Comparison of ENCODE assay signal across 25 cellular contexts in the genomic region with DNA sequence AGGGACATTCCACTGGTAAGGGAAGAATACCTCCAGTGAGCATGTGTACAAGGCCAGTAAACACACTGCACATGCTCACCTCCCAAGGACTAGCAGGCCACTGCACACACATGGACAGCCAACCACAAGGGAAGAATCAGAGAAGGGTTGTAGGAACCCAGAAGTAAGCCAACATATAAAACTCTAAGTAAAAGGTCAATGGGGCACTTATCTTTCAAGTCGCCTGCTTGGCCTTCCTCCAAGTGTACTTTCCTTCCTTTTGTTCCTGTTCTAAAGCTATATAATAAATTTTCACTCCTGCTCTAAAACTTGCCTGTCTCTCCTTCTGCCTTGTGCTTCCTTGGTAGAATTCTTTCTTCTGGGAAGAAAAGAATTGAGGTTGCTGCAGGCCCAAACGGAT. TPM values are rescaled to one million over a fixed set of nuclear protein-coding genes. Genes with fewer than 3 reads are reported as not detected.
DNase-seq lines count a peak whose midpoint lies in the region; ATAC-seq, FAIRE-seq and TF ChIP-seq lines count a peak whose summit lies in the region.
"Had no signal": no experiment of that assay in that cellular context is flagged by ENCODE, and none has a peak within 500 bp of the region (broad histone marks: within the 10 kb centered on the region; RNA-seq: fewer than 3 reads in every experiment).

No MANE protein-coding gene starts in this region.

- H3K4me3 ChIP-seq in K562: no peak overlapping the region
- H3K4me3 ChIP-seq in lower lobe of right lung: no peak overlapping the region
- no peak overlapping the region for H3K4me3 ChIP-seq in upper lobe of right lung
- H3K4me3 ChIP-seq: GM12878, right atrium auricular region, tibial artery had no signal

- TF ChIP-seq POLR2A in K562 (conservative IDR thresholded peaks at IDR 0.05): no peak

- TF ChIP-seq EP300 in K562 (IDR thresholded peaks at IDR 0.05; ENCODE audit: low read length): no peak

- in situ Hi-C loops in K562 (cut with MboI): loop anchor here (10.0 kb wide), 1 partner anchor 720 kb away; no protein-coding TSS in a partner anchor

- no peaks in the 10 kb centered on the region; the same call in 1 of the 2 replicates for H3K9me3 ChIP-seq in K562 (replicated peaks; ENCODE audit: control insufficient read depth, insufficient read depth, low read depth, low read length)
- no peaks in the 10 kb centered on the region for H3K9me3 ChIP-seq in lower lobe of right lung
- no peaks in the 10 kb centered on the region for H3K9me3 ChIP-seq in upper lobe of right lung
- H3K9me3 ChIP-seq: right atrium auricular region, tibial artery had no signal

- H3K79me2 ChIP-seq in K562 (ENCODE audit: control insufficient read depth, insufficient read depth, low read length): no peaks in the 10 kb centered on the region

- no TSS peak for BruUV-seq in K562 (replicated peaks; lab: Mats Ljungman, UMichigan)

- POLR2A ChIA-PET in K562 (lab: Yijun Ruan, JAX): interaction anchor here (0.8 kb wide), 1 partner anchor 13 kb away, joined by 6 read pairs; no protein-coding TSS in a partner anchor

- peak overlapping the region; percentile 1; the same call in 1 of the 2 replicates for H2AFZ ChIP-seq in K562 (ENCODE audit: low read depth, low read length)

- H3K9ac ChIP-seq in K562 (ENCODE audit: insufficient read depth in 1 of 2, low read depth in 2 of 2, low read length in 2 of 2): peak overlapping the region in 1 of 2 experiments; percentile 1; a peak in 1 of 4 replicates

- H3K27ac ChIP-seq in K562 (ENCODE audit: extremely low read depth, low read depth, low read length) (peak overlapping the region; percentile 52; the same call in 2 of the 3 replicates), lower lobe of right lung (no peak overlapping the region), upper lobe of right lung (no peak overlapping the region)
- H3K27ac ChIP-seq: 22Rv1, right atrium auricular region, tibial artery had no signal

- no peaks in the 10 kb centered on the region for H3K9me1 ChIP-seq in K562 (ENCODE audit: control insufficient read depth, insufficient read depth, low read length)

- CTCF ChIA-PET in K562 (lab: Yijun Ruan, JAX; ENCODE audit: low intra/inter-chr PET ratio): no interaction called here

- no peak for TF ChIP-seq RAD21 in K562 (CRISPR knock-in tag; conservative IDR thresholded peaks at IDR 0.05 in 1 of 2, IDR thresholded peaks at IDR 0.05 in 1 of 2)

- intact Hi-C loops in K562 (cut with micrococcal nuclease): no loop called here
- intact Hi-C loops in lower lobe of right lung (cut with DNase I): no loop called here
- intact Hi-C loops in upper lobe of right lung (cut with DNase I): no loop called here

- DNase-seq in DMS53 (lab: John Stamatoyannopoulos, UW): peak; percentile 12
- no peak for DNase-seq in DMS53 treated with DMSO at 0.1 percent for 48 hours (lab: John Stamatoyannopoulos, UW; ENCODE audit: unreplicated experiment)
- peak in 2 of 4 experiments; percentile 46 to 87 for DNase-seq in K562 (ENCODE audit: extremely low read depth in 1 of 4, low spot score in 3 of 4)
- no peak for DNase-seq in lower lobe of right lung
- no peak for DNase-seq in upper lobe of right lung
- DNase-seq in T1000 (lab: John Stamatoyannopoulos, UW): no peak
- DNase-seq in NCI-H2171 (lab: John Stamatoyannopoulos, UW): no peak
- no peak for DNase-seq in AG20443 (ENCODE audit: low spot score)
- DNase-seq: activated naive CD4-positive, alpha-beta T cell treated with anti-CD3 and anti-CD28 coated beads for 36 hours; activated T-cell treated with anti-CD3 and anti-CD28 coated beads, Interleukin-2, amount 50 U/mL, for 72 hours; amygdala; CD8-positive, alpha-beta memory T cell; DND-41; NCI-H2171 treated with DMSO at 0.1 percent for 48 hours; NCI-H69; stimulated activated CD4-positive, alpha-beta T cell treated with anti-CD3 and anti-CD28 coated beads, Interleukin-12 subunit alpha, Interleukin-12 subunit beta, amount 100 ng/mL, for 4 hours; stimulated activated CD4-positive, alpha-beta T cell treated with anti-CD3 and anti-CD28 coated beads, Interleukin-4, amount 100 ng/mL, for 4 hours; T-helper 9 cell; tibial artery had no signal

- H3K27me3 ChIP-seq in K562 (ENCODE audit: control insufficient read depth in 2 of 2, insufficient read depth in 2 of 2, low read length in 2 of 2): no peaks in the 10 kb centered on the region
- H3K27me3 ChIP-seq in lower lobe of right lung (ENCODE audit: low read depth): no peaks in the 10 kb centered on the region
- no peaks in the 10 kb centered on the region for H3K27me3 ChIP-seq in upper lobe of right lung
- H3K27me3 ChIP-seq: right atrium auricular region, tibial artery had no signal

- peak; percentile 90 for FAIRE-seq in K562 (lab: Jason Lieb, UNC)
- FAIRE-seq: GM12878, HepG2, islet of Langerhans had no signal

- H4K20me1 ChIP-seq in K562 (replicated peaks; ENCODE audit: control insufficient read depth, insufficient read depth, low read length): no peaks in the 10 kb centered on the region

- no peak overlapping the region; the same call in 1 of the 2 replicates for H3K4me2 ChIP-seq in K562 (ENCODE audit: insufficient read depth, low read length)

- ATAC-seq in K562: peak; percentile 90
- peak; percentile 47 to 72 for ATAC-seq in lower lobe of right lung
- ATAC-seq in upper lobe of right lung: peak; percentile 62
- ATAC-seq: activated T-cell treated with anti-CD3 and anti-CD28 coated beads, Interleukin-2, amount 50 U/mL, for 72 hours; GM12878; HepG2; Right ventricle myocardium inferior had no signal

- TF ChIP-seq CTCF in K562 (IDR thresholded peaks at IDR 0.05 in 2 of 3, conservative IDR thresholded peaks at IDR 0.05 in 1 of 3; ENCODE audit: insufficient read depth in 2 of 3, low read depth in 1 of 3, low read length in 3 of 3): no peak
- TF ChIP-seq CTCF in lower lobe of right lung (IDR thresholded peaks at IDR 0.05): no peak
- no peak for TF ChIP-seq CTCF in upper lobe of right lung (IDR thresholded peaks at IDR 0.05)

- H3K36me3 ChIP-seq in K562 (ENCODE audit: control insufficient read depth, insufficient read depth, low read length) (peaks cover 58% of the 10 kb centered on the region), lower lobe of right lung (peaks cover 3% of the 10 kb centered on the region), upper lobe of right lung (peaks cover 7% of the 10 kb centered on the region)
- H3K36me3 ChIP-seq: right atrium auricular region had no signal

- peaks cover 3 to 13% of the 10 kb centered on the region in 2 experiments for H3K4me1 ChIP-seq in K562 (replicated peaks in 1 of 2; ENCODE audit: control insufficient read depth in 2 of 2, insufficient read depth in 2 of 2, low read length in 2 of 2)
- H3K4me1 ChIP-seq in lower lobe of right lung: no peaks in the 10 kb centered on the region
- no peaks in the 10 kb centered on the region for H3K4me1 ChIP-seq in upper lobe of right lung
- H3K4me1 ChIP-seq: right atrium auricular region, tibial artery had no signal

- WGBS in K562 (ENCODE audit: insufficient coverage, low coverage, missing lambda C conversion rate): 0% methylated on average over 2 of the region's 2 CpGs

TF ChIP-seq in K562, 482 proteins besides CTCF, POLR2A, EP300 and RAD21 (continues in another document):
- TF ChIP-seq ZNF274 (IDR thresholded peaks at IDR 0.05; ENCODE audit: borderline replicate concordance, low read depth, low read length) (no peak), FOXP1 (CRISPR knock-in tag; IDR thresholded peaks at IDR 0.05) (no peak), L3MBTL2 (IDR thresholded peaks at IDR 0.05) (peak; percentile 30; the same call in 1 of the 2 replicates), ZNF282 (CRISPR knock-in tag; IDR thresholded peaks at IDR 0.05) (no peak), DPF2 (IDR thresholded peaks at IDR 0.05) (peak; percentile 74), ZNF778 (CRISPR knock-in tag; IDR thresholded peaks at IDR 0.05) (no peak), SMC3 (conservative IDR thresholded peaks at IDR 0.05; ENCODE audit: insufficient read depth, low read depth, low read length) (no peak), CGGBP1 (CRISPR knock-in tag; IDR thresholded peaks at IDR 0.05) (no peak), MTA3 (IDR thresholded peaks at IDR 0.05; ENCODE audit: borderline replicate concordance) (no peak), DNMT1 (IDR thresholded peaks at IDR 0.05) (no peak), CTBP1 (IDR thresholded peaks at IDR 0.05; ENCODE audit: borderline replicate concordance) (no peak), PRPF4 (IDR thresholded peaks at IDR 0.05; ENCODE audit: insufficient read depth, low read depth, low read length, poor library complexity, severe bottlenecking) (no peak), HDAC1 (IDR thresholded peaks at IDR 0.05) (0 out of 4 replicates have a peak, but pooled peaks of 1 of the 2 experiments have one; percentile 22), CBX3 (IDR thresholded peaks at IDR 0.05; ENCODE audit: borderline replicate concordance in 1 of 2, low read length in 2 of 2) (peak in 1 of 2 experiments; percentile 46; a peak in 1 of 3 replicates), TCF3 (CRISPR knock-in tag; IDR thresholded peaks at IDR 0.05) (peak; percentile 53; the same call in 1 of the 2 replicates), BRD9 (IDR thresholded peaks at IDR 0.05; ENCODE audit: low read depth, partially characterized antibody) (no peak), NFE2 (IDR thresholded peaks at IDR 0.05; ENCODE audit: low read depth) (no peak)

RNA-seq across cellular contexts. Expression of gene ORC5, which starts 33.0 kb away (rescaled TPM):
- total RNA-seq in K562 (2011; cell fraction: chromatin; rRNA removed; ENCODE audit: low replicate concordance): 71.7 and 74.2 TPM in 2 replicates
- 22.4 and 23.2 TPM in 2 replicates for total RNA-seq in K562 (2011; cell fraction: nucleolus; rRNA removed)
- 35.6 and 44.9 TPM in 2 replicates for total RNA-seq in K562 (2011; cell fraction: nucleoplasm; rRNA removed)
- total RNA-seq in K562 (2014; rRNA removed) (38.2 and 42.0 TPM in 2 replicates), K562 (2014; rRNA removed; fragmentation: Illumina TruSeq; extraction: Trizol) (54.1 and 62.0 TPM in 2 replicates), K562 (2015; rRNA removed; fragmentation: Illumina TruSeq; extraction: Trizol) (52.8 and 57.8 TPM in 2 replicates), K562 (2021) (54.8 and 64.0 TPM in 2 replicates), lower lobe of right lung (16.0 TPM), upper lobe of right lung (13.6 TPM)
- polyA plus RNA-seq in K562 (2011; rRNA removed) (16.6 and 29.8 TPM in 2 replicates), K562 (2014; fragmentation: Illumina TruSeq; extraction: Trizol) (65.6 and 72.3 TPM in 2 replicates), K562 (2014; fragmentation: Nextera tagmentation; extraction: Ambion mirVana) (100 to 1,000 TPM; 125 to 136 TPM), K562 (2014; rRNA removed) (44.7 and 47.1 TPM in 2 replicates)
- polyA plus RNA-seq in K562 (2011; cell fraction: cytosol; rRNA removed): 12.1 and 15.0 TPM in 2 replicates
- 28.3 and 54.1 TPM in 2 replicates for polyA plus RNA-seq in K562 (2011; cell fraction: nucleus; rRNA removed)
- 31.5 and 90.8 TPM in 2 replicates for polyA plus RNA-seq in K562 (2012)
- 29.6 and 34.7 TPM in 2 replicates for polyA minus RNA-seq in K562 (2011; rRNA and poly(A)+ RNA removed)
- polyA minus RNA-seq in K562 (2011; cell fraction: cytosol; rRNA and poly(A)+ RNA removed): 9.6 and 21.2 TPM in 2 replicates
- polyA minus RNA-seq in K562 (2011; cell fraction: nucleus; rRNA and poly(A)+ RNA removed): 33.4 and 39.3 TPM in 2 replicates
